ENCODE assay signal across 2 cellular contexts in genomic region chr1:109248444-109248796, GRCh38.
TF ChIP-seq lines count a peak whose summit lies in the region.

No MANE protein-coding gene starts in this region.

TF ChIP-seq in HCT116, 20 proteins besides CTCF, POLR2A, EP300 and RAD21:
- no peak for TF ChIP-seq SRF (IDR thresholded peaks at IDR 0.05; ENCODE audit: low read depth)
- TF ChIP-seq EZH2 (IDR thresholded peaks at IDR 0.05): no peak
- TF ChIP-seq JUND (IDR thresholded peaks at IDR 0.05): no peak
- TF ChIP-seq ZFX (IDR thresholded peaks at IDR 0.05): no peak

TF ChIP-seq in H1, 55 proteins besides CTCF, POLR2A, EP300 and RAD21:
- TF ChIP-seq NANOG (IDR thresholded peaks at IDR 0.05; ENCODE audit: insufficient read depth, low read depth, low read length, poor library complexity, severe bottlenecking): no peak
- TF ChIP-seq SIX5 (IDR thresholded peaks at IDR 0.05; ENCODE audit: low read depth, low read length): no peak
- no peak for TF ChIP-seq ATF2 (IDR thresholded peaks at IDR 0.05; ENCODE audit: low read length)
- no peak for TF ChIP-seq KDM1A (IDR thresholded peaks at IDR 0.05; ENCODE audit: borderline replicate concordance, low read length)
- no peak for TF ChIP-seq ZNF274 (IDR thresholded peaks at IDR 0.05; ENCODE audit: borderline replicate concordance, extremely low read depth, low read length)
- TF ChIP-seq TEAD4 (IDR thresholded peaks at IDR 0.05; ENCODE audit: low read depth, low read length): no peak
- TF ChIP-seq SRF (IDR thresholded peaks at IDR 0.05; ENCODE audit: low read depth, low read length): no peak
- no peak for TF ChIP-seq RXRA (IDR thresholded peaks at IDR 0.05; ENCODE audit: insufficient read depth, low read depth, low read length)
- TF ChIP-seq SIN3A (conservative IDR thresholded peaks at IDR 0.05 in 1 of 2, IDR thresholded peaks at IDR 0.05 in 1 of 2; ENCODE audit: low read depth in 1 of 2, low read length in 2 of 2): no peak
